In the genomic region with DNA sequence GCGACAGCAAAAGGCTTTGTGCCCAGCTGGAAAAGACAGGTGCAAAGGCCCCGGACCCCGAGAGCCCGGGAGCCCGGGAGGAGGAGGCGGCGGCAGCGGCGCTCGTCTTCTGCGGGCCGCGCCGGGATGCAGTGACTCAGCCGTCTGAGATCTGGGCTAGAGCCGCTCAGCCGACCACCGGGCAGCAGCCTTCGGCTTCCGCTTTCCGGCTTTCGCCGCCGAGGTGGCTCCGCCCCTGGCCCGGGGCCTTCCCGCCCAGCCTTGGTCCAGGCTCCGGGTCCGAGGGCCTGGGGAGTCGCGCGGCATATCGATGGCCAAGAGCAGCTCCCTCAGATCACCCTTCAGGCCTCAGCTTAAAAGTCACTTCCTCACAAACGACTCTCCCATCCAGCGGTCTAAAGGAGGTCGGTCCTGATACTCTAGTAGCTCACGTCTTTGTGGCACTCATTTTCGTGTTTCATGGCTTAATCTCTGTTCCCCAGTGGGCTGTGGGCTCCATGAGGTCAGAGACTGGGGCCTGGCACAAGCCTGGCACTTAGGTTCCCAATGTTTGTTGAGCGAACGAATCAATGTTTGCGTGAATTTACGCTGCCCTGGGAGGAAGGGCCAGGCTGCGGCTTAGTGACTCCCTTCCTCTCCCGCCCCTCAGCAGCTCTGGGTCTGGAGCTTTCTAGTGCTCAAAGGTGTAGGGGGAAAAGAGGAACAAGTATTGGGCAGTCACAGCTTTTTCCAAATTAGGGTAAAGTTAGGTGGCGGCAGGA, we compare ENCODE assay signal across 1 cellular context.
A peak's percentile ranks its signal among the peaks of the same experiment; 100 is the strongest.
TF ChIP-seq lines count a peak whose summit lies in the region.

A gene (minus strand): TSS at position 146 of the 761 bp plus-strand sequence. CDS start 783 bp downstream, outside the sequence.

TF ChIP-seq in HepG2, 621 proteins besides CTCF, POLR2A, EP300 and RAD21 (continued from another document):
- TF ChIP-seq, protein P1, sequence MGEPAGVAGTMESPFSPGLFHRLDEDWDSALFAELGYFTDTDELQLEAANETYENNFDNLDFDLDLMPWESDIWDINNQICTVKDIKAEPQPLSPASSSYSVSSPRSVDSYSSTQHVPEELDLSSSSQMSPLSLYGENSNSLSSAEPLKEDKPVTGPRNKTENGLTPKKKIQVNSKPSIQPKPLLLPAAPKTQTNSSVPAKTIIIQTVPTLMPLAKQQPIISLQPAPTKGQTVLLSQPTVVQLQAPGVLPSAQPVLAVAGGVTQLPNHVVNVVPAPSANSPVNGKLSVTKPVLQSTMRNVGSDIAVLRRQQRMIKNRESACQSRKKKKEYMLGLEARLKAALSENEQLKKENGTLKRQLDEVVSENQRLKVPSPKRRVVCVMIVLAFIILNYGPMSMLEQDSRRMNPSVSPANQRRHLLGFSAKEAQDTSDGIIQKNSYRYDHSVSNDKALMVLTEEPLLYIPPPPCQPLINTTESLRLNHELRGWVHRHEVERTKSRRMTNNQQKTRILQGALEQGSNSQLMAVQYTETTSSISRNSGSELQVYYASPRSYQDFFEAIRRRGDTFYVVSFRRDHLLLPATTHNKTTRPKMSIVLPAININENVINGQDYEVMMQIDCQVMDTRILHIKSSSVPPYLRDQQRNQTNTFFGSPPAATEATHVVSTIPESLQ (CRISPR knock-in tag; conservative IDR thresholded peaks at IDR 0.05) = no peak
- TF ChIP-seq ZMAT3 (CRISPR knock-in tag; conservative IDR thresholded peaks at IDR 0.05) (peak; percentile 72; the same call in 1 of the 2 replicates), POLR2AphosphoS5 (IDR thresholded peaks at IDR 0.05; ENCODE audit: low read depth, low read length) (peak; percentile 61), NRL (CRISPR knock-in tag; IDR thresholded peaks at IDR 0.05; ENCODE audit: borderline replicate concordance) (peak; percentile 59; the same call in 1 of the 2 replicates), ZNF451 (CRISPR knock-in tag; IDR thresholded peaks at IDR 0.05) (no peak), PAX8 (CRISPR knock-in tag; IDR thresholded peaks at IDR 0.05; ENCODE audit: borderline replicate concordance) (no peak), NAIF1 (CRISPR knock-in tag; IDR thresholded peaks at IDR 0.05; ENCODE audit: borderline replicate concordance) (peak; percentile 83)
- TF ChIP-seq, protein P2, sequence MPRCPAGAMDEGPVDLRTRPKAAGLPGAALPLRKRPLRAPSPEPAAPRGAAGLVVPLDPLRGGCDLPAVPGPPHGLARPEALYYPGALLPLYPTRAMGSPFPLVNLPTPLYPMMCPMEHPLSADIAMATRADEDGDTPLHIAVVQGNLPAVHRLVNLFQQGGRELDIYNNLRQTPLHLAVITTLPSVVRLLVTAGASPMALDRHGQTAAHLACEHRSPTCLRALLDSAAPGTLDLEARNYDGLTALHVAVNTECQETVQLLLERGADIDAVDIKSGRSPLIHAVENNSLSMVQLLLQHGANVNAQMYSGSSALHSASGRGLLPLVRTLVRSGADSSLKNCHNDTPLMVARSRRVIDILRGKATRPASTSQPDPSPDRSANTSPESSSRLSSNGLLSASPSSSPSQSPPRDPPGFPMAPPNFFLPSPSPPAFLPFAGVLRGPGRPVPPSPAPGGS (CRISPR knock-in tag; IDR thresholded peaks at IDR 0.05) = no peak
- TF ChIP-seq, protein P3, sequence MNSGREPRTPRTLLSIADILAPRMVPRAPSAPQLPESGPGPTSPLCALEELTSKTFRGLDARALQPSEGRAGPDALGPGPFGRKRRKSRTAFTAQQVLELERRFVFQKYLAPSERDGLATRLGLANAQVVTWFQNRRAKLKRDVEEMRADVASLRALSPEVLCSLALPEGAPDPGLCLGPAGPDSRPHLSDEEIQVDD (CRISPR knock-in tag; IDR thresholded peaks at IDR 0.05; ENCODE audit: borderline replicate concordance) = no peak
